In the genomic region with DNA sequence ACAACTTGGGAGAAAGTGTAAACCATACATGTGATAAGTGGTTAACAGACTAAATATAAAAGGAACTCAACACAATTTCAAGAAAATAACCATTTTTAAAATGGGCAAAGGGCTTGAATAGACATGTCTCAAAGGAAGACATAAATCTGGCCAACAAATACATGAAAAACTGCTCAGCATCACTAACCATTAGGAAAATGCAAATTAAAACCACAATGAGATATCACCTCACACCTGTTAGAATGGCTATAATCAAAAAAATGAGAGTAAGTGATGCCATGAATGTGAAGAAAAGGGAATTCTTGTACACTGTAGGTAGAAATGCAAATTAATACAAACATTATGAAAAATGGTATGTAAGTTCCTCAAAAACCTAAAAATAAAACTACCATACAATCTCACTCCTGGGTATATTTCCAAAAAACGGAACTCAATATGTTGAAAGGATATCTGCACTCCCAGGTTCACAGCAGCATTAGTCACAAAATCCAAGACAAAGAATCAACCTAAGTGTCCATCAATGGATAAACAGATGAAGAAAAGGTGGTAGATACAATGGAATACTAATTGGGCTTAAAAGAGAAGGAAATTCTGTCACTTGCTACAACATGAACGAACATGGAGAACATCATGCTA, we compare ENCODE assay signal across 26 cellular contexts.
DNase-seq lines count a peak whose midpoint lies in the region; ATAC-seq, FAIRE-seq and TF ChIP-seq lines count a peak whose summit lies in the region.
"Had no signal": no experiment of that assay in that cellular context is flagged by ENCODE, and none has a peak within 500 bp of the region (broad histone marks: within the 10 kb centered on the region; RNA-seq: fewer than 3 reads in every experiment).

No MANE protein-coding gene starts in this region.

- peaks cover 21 to 58% (median 32%) of the 10 kb centered on the region in 10 experiments for H3K4me1 ChIP-seq in BLaER1 treated with 17β-estradiol and CSF1 and Interleukin-3, amounts not matched to agents 10 nM and 100 nM

- H3K4me2 ChIP-seq in BLaER1 treated with 17β-estradiol and CSF1 and Interleukin-3, amounts not matched to agents 10 nM and 100 nM = peak overlapping the region in 10 of 11 experiments; percentile 2 to 73 (median 34); a peak in 16 of 22 replicates

- peak overlapping the region; percentile 46 for H3K27ac Mint-ChIP-seq in activated naive CD8-positive, alpha-beta T cell treated with anti-CD3 and anti-CD28 coated beads, Interleukin-2, amount 50 U/mL, for 24 hours
- H3K27ac Mint-ChIP-seq: activated naive CD4-positive, alpha-beta T cell treated with anti-CD3 and anti-CD28 coated beads for 36 hours; effector memory CD8-positive, alpha-beta T cell; T-helper 2 cell treated with Interferon-gamma antibody and Interleukin-4, amounts not matched to agents 5 μg/mL and 100 μg/mL, for 36 hours had no signal

- H3K9ac ChIP-seq in BLaER1 treated with 17β-estradiol and CSF1 and Interleukin-3, amounts not matched to agents 10 nM and 100 nM = no peak overlapping the region

- no peak for DNase-seq in H54 (ENCODE audit: insufficient read length, low spot score)
- peak; percentile 64 for DNase-seq in NOMO-1 treated with dmso at 0.1 percent for 144 hours (lab: John Stamatoyannopoulos, UW; ENCODE audit: unreplicated experiment)
- no peak for DNase-seq in activated naive CD8-positive, alpha-beta T cell treated with anti-CD3 and anti-CD28 coated beads, Interleukin-2, amount 50 U/mL, for 24 hours
- no peak for DNase-seq in retina
- no peak for DNase-seq in cerebellar nuclear complex (lab: John Stamatoyannopoulos, UW)
- DNase-seq: activated CD4-positive, CD25-positive, alpha-beta regulatory T cell; activated naive CD4-positive, alpha-beta T cell treated with anti-CD3 and anti-CD28 coated beads for 36 hours; activated T-cell treated with anti-CD3 and anti-CD28 coated beads, Interleukin-2, amount 50 U/mL, for 24 hours; DMS79; effector memory CD8-positive, alpha-beta T cell; left cardiac atrium; mesendoderm; naive B cell; NCI-H1436 treated with DMSO at 0.1 percent for 48 hours; NCI-H2171; NCI-H526 treated with DMSO at 0.1 percent for 48 hours; pancreas; stimulated activated naive CD4-positive, alpha-beta T cell; tibial artery had no signal

- no peaks in the 10 kb centered on the region for H3K27me3 Mint-ChIP-seq in activated naive CD8-positive, alpha-beta T cell treated with anti-CD3 and anti-CD28 coated beads, Interleukin-2, amount 50 U/mL, for 24 hours
- H3K27me3 Mint-ChIP-seq: activated T-cell treated with anti-CD3 and anti-CD28 coated beads, Interleukin-2, amount 50 U/mL, for 24 hours; effector memory CD8-positive, alpha-beta T cell; naive B cell had no signal

- H3K27me3 ChIP-seq in BLaER1 treated with 17β-estradiol and CSF1 and Interleukin-3, amounts not matched to agents 10 nM and 100 nM = no peaks in the 10 kb centered on the region
- H3K27me3 ChIP-seq: esophagus muscularis mucosa, gastroesophageal sphincter, pancreas, SJSA1, tibial artery had no signal

- H3K4me1 Mint-ChIP-seq in activated naive CD8-positive, alpha-beta T cell treated with anti-CD3 and anti-CD28 coated beads, Interleukin-2, amount 50 U/mL, for 24 hours = peaks cover 79% of the 10 kb centered on the region

- no peaks in the 10 kb centered on the region; a peak in 3 of 22 replicates for H3K9me3 ChIP-seq in BLaER1 treated with 17β-estradiol and CSF1 and Interleukin-3, amounts not matched to agents 10 nM and 100 nM (replicated peaks in 1 of 11)
- H3K9me3 ChIP-seq: esophagus muscularis mucosa, gastroesophageal sphincter, pancreas, SJSA1, tibial artery had no signal

- peaks cover 5 to 91% (median 37%) of the 10 kb centered on the region in 11 experiments; a peak in 19 of 22 replicates for H4K20me1 ChIP-seq in BLaER1 treated with 17β-estradiol and CSF1 and Interleukin-3, amounts not matched to agents 10 nM and 100 nM

- peaks cover 0 to 10% (median 0%) of the 10 kb centered on the region in 11 experiments; a peak in 6 of 22 replicates for H3K36me3 ChIP-seq in BLaER1 treated with 17β-estradiol and CSF1 and Interleukin-3, amounts not matched to agents 10 nM and 100 nM
- H3K36me3 ChIP-seq: esophagus muscularis mucosa, gastroesophageal sphincter, pancreas, tibial artery had no signal

- H3K27ac ChIP-seq in BLaER1 treated with 17β-estradiol and CSF1 and Interleukin-3, amounts not matched to agents 10 nM and 100 nM = no peak overlapping the region
- H3K27ac ChIP-seq: esophagus muscularis mucosa, gastroesophageal sphincter, pancreas, SJSA1, tibial artery had no signal

- no peak for TF ChIP-seq POLR2A in H54 (IDR thresholded peaks at IDR 0.05; ENCODE audit: low read depth, low read length)

- FAIRE-seq in H54 (lab: Jason Lieb, UNC) = peak; percentile 50
- FAIRE-seq: pancreas had no signal

- no peak for ATAC-seq in activated naive CD8-positive, alpha-beta T cell treated with anti-CD3 and anti-CD28 coated beads, Interleukin-2, amount 50 U/mL, for 24 hours
- no peak for ATAC-seq in GM21576 (IDR thresholded peaks at IDR 0.05; ENCODE audit: unreplicated experiment)
- ATAC-seq in HG03139 (IDR thresholded peaks at IDR 0.05; ENCODE audit: unreplicated experiment) = no peak
- ATAC-seq: gastroesophageal sphincter, left cardiac atrium, pancreas had no signal

- no peak overlapping the region for H3K4me3 ChIP-seq in BLaER1 treated with 17β-estradiol and CSF1 and Interleukin-3, amounts not matched to agents 10 nM and 100 nM
- H3K4me3 ChIP-seq: esophagus muscularis mucosa, gastroesophageal sphincter, pancreas, SJSA1, tibial artery had no signal

- no peaks in the 10 kb centered on the region for H3K9me3 Mint-ChIP-seq in activated naive CD8-positive, alpha-beta T cell treated with anti-CD3 and anti-CD28 coated beads, Interleukin-2, amount 50 U/mL, for 24 hours
- H3K9me3 Mint-ChIP-seq: activated naive CD4-positive, alpha-beta T cell treated with anti-CD3 and anti-CD28 coated beads for 36 hours; activated T-cell treated with anti-CD3 and anti-CD28 coated beads, Interleukin-2, amount 50 U/mL, for 24 hours; effector memory CD8-positive, alpha-beta T cell; naive B cell; T-helper 2 cell treated with Interferon-gamma antibody and Interleukin-4, amounts not matched to agents 5 μg/mL and 100 μg/mL, for 36 hours had no signal

- H3K36me3 Mint-ChIP-seq in activated naive CD8-positive, alpha-beta T cell treated with anti-CD3 and anti-CD28 coated beads, Interleukin-2, amount 50 U/mL, for 24 hours (ENCODE audit: low read depth) = peaks cover 7% of the 10 kb centered on the region
- H3K36me3 Mint-ChIP-seq: naive B cell had no signal

- H3K4me3 Mint-ChIP-seq in activated naive CD8-positive, alpha-beta T cell treated with anti-CD3 and anti-CD28 coated beads, Interleukin-2, amount 50 U/mL, for 24 hours = no peak overlapping the region
